8 cellular contexts compared by ENCODE assay signal in genomic region chr12:93379432-93380308, GRCh38. TPM values are rescaled to one million over a fixed set of nuclear protein-coding genes. Genes with fewer than 3 reads are reported as not detected.
A peak's percentile ranks its signal among the peaks of the same experiment; 100 is the strongest.
DNase-seq lines count a peak whose midpoint lies in the region; ATAC-seq and TF ChIP-seq lines count a peak whose summit lies in the region.

No MANE protein-coding gene starts in this region.

- H3K4me1 ChIP-seq in right lobe of liver, result peaks cover 4 to 38% (median 12%) of the 10 kb centered on the region in 4 donors
- peaks cover 0 to 57% (median 26%) of the 10 kb centered on the region in 4 donors for H3K4me1 ChIP-seq in tibial artery

- WGBS in right lobe of liver (ENCODE audit: insufficient coverage, low coverage, low lambda C conversion rate, missing lambda C conversion rate), result 3% methylated on average over 7 of the region's 7 CpGs

- H3K36me3 ChIP-seq in right lobe of liver (no peaks in the 10 kb centered on the region), tibial artery (no peaks in the 10 kb centered on the region)

- no peaks in the 10 kb centered on the region for H3K9me3 ChIP-seq in right lobe of liver
- no peaks in the 10 kb centered on the region for H3K9me3 ChIP-seq in tibial artery

- no peak for TF ChIP-seq POLR2A in right lobe of liver (IDR thresholded peaks at IDR 0.05)

- in situ Hi-C loops in astrocyte of the spinal cord (cut with HindIII; ENCODE audit: low sequenced_read_pairs), result no loop called here

- H3K27me3 ChIP-seq in right lobe of liver (no peaks in the 10 kb centered on the region), tibial artery (no peaks in the 10 kb centered on the region)

- intact Hi-C loops in right lobe of liver (cut with DNase I), result no loop called here
- intact Hi-C loops in tibial artery (cut with DNase I; ENCODE audit: low total_unique reads), result loop anchor here (5.0 to 10.0 kb wide), 2 partner anchors 137 to 255 kb away; no protein-coding TSS in a partner anchor

- H3K27ac ChIP-seq in right lobe of liver (peak overlapping the region; percentile 94 to 99 (median 95)), tibial artery (peak overlapping the region; percentile 93 to 96)

- DNase-seq in CD1c-positive myeloid dendritic cell (ENCODE audit: extremely low spot score) (peak; percentile 16), astrocyte of the spinal cord (ENCODE audit: low read depth, low spot score) (peak; percentile 39), right lobe of liver (no peak), tibial artery (no peak), NCI-H128 (lab: John Stamatoyannopoulos, UW; ENCODE audit: unreplicated experiment) (no peak), mucosa of gallbladder (ENCODE audit: low spot score) (no peak), SHP77 (lab: John Stamatoyannopoulos, UW) (no peak)
- no peak for DNase-seq in Jurkat, Clone E6-1 (ENCODE audit: low read depth, low spot score)

- peak overlapping the region; percentile 71 for H3K4me3 ChIP-seq in Jurkat, Clone E6-1 (ENCODE audit: low read length)
- peak overlapping the region; percentile 74 for H3K4me3 ChIP-seq in astrocyte of the spinal cord (ENCODE audit: low read depth, low read length)
- H3K4me3 ChIP-seq in right lobe of liver, result peak overlapping the region; percentile 75 to 80 (median 79)
- H3K4me3 ChIP-seq in tibial artery, result peak overlapping the region; percentile 84 to 87

- TF ChIP-seq CTCF in astrocyte of the spinal cord (IDR thresholded peaks at IDR 0.05; ENCODE audit: low read depth, low read length) (no peak), right lobe of liver (IDR thresholded peaks at IDR 0.05) (no peak), tibial artery (IDR thresholded peaks at IDR 0.05) (no peak)

- no peak for ATAC-seq in right lobe of liver

RNA-seq across cellular contexts. Expression of gene NUDT4, which starts 1.9 kb away (rescaled TPM):
- polyA plus RNA-seq in Jurkat, Clone E6-1 (2012; ENCODE audit: insufficient read depth, insufficient read length), result 22.1 TPM
- total RNA-seq in right lobe of liver, result 10 to 100 TPM; 13.1 to 23.1 (median 20.3) TPM
- total RNA-seq in mucosa of gallbladder, result 393 TPM

Comparison
In these comparisons a context has a peak if more than half of its experiments do, and no peak if none do; other contexts are left out.
1. DNase-seq: peak in CD1c-positive myeloid dendritic cell (single experiment) and astrocyte of the spinal cord (single experiment); none in Jurkat, Clone E6-1 (single experiment), right lobe of liver (0 of 3), tibial artery (0 of 2), NCI-H128 (single experiment), mucosa of gallbladder (single experiment) and SHP77 (0 of 2).
2. RNA of gene NUDT4, which starts 1.9 kb away (total RNA-seq): 393 TPM in mucosa of gallbladder (single experiment); 13.1 to 23.1 TPM in right lobe of liver; every median in the first group is over 10 times any median in the second.
3. Peak in every context shown above with its lines, with median percentiles within 50 percentile points of each other: H3K4me3 ChIP-seq.